8 cellular contexts compared by ENCODE assay signal in genomic region chr19:4338441-4339350, GRCh38. TPM values are rescaled to one million over a fixed set of nuclear protein-coding genes. Genes with fewer than 3 reads are reported as not detected.
A peak's percentile ranks its signal among the peaks of the same experiment; 100 is the strongest.
DNase-seq lines count a peak whose midpoint lies in the region; ATAC-seq and TF ChIP-seq lines count a peak whose summit lies in the region.

STAP2 (minus strand) TSS chr19:4338827; CDS start chr19:4338753, 74 bp downstream.

- H3K27me3 Mint-ChIP-seq in activated T-cell treated with anti-CD3 and anti-CD28 coated beads, Interleukin-2, amount 50 U/mL, for 4 hours (ENCODE audit: low read depth): no peaks in the 10 kb centered on the region

- intact Hi-C loops in prostate gland (cut with DNase I): no loop called here

- TF ChIP-seq POLR2A in prostate gland (IDR thresholded peaks at IDR 0.05): peak; percentile 67

- peak; percentile 38 for DNase-seq in stimulated activated CD4-positive, alpha-beta T cell treated with anti-CD3 and anti-CD28 coated beads, Interleukin-4, amount 100 ng/mL, for 1 hour
- no peak for DNase-seq in stimulated activated CD4-positive, alpha-beta T cell treated with anti-CD3 and anti-CD28 coated beads, Interleukin-4, amount 100 ng/mL, for 4 hours
- peak; percentile 25 for DNase-seq in activated T-cell treated with anti-CD3 and anti-CD28 coated beads, Interleukin-2, amount 50 U/mL, for 4 hours
- DNase-seq in foreskin keratinocyte (peak; percentile 63 to 76), prostate gland (ENCODE audit: low spot score) (peak; percentile 85)
- no peak for DNase-seq in activated CD4-positive, CD25-positive, alpha-beta regulatory T cell (lab: John Stamatoyannopoulos, UW)

- no peaks in the 10 kb centered on the region for H3K36me3 Mint-ChIP-seq in activated T-cell treated with anti-CD3 and anti-CD28 coated beads, Interleukin-2, amount 50 U/mL, for 4 hours (ENCODE audit: insufficient read depth)

- WGBS in prostate gland: 37% methylated on average over 27 of the region's 27 CpGs

- peak within 1 kb of the TSS; percentile 66 for H3K27ac ChIP-seq in foreskin keratinocyte
- peak within 1 kb of the TSS; percentile 87 to 94 for H3K27ac ChIP-seq in prostate gland

- no peaks in the 10 kb centered on the region for H3K36me3 ChIP-seq in prostate gland

- no peaks in the 10 kb centered on the region for H3K9me3 ChIP-seq in prostate gland

- no peaks in the 10 kb centered on the region for H3K27me3 ChIP-seq in foreskin keratinocyte
- no peaks in the 10 kb centered on the region for H3K27me3 ChIP-seq in prostate gland (replicated peaks; ENCODE audit: insufficient read depth)

- peak within 1 kb of the TSS; percentile 39 to 56 for H3K4me3 ChIP-seq in prostate gland

- peaks cover 19% of the 10 kb centered on the region for H3K4me1 Mint-ChIP-seq in activated T-cell treated with anti-CD3 and anti-CD28 coated beads, Interleukin-2, amount 50 U/mL, for 4 hours (ENCODE audit: low read depth)

- peaks cover 3% of the 10 kb centered on the region for H3K4me1 ChIP-seq in foreskin keratinocyte
- H3K4me1 ChIP-seq in prostate gland (replicated peaks): no peaks in the 10 kb centered on the region

- ATAC-seq in activated T-cell treated with anti-CD3 and anti-CD28 coated beads, Interleukin-2, amount 50 U/mL, for 4 hours: no peak
- ATAC-seq in foreskin keratinocyte (peak; percentile 47), GM19351 (IDR thresholded peaks at IDR 0.05; ENCODE audit: unreplicated experiment) (no peak), HG02970 (IDR thresholded peaks at IDR 0.05; ENCODE audit: low FRiP score, unreplicated experiment) (no peak)

- peak within 1 kb of the TSS; percentile 84 for H3K4me3 Mint-ChIP-seq in activated T-cell treated with anti-CD3 and anti-CD28 coated beads, Interleukin-2, amount 50 U/mL, for 4 hours

- H3K9me3 Mint-ChIP-seq in activated T-cell treated with anti-CD3 and anti-CD28 coated beads, Interleukin-2, amount 50 U/mL, for 4 hours: no peaks in the 10 kb centered on the region

- no peak for TF ChIP-seq CTCF in foreskin keratinocyte (conservative IDR thresholded peaks at IDR 0.05)
- TF ChIP-seq CTCF in prostate gland (IDR thresholded peaks at IDR 0.05): no peak

RNA-seq across cellular contexts. Expression of gene STAP2, which starts in this region (rescaled TPM):
- 10 to 100 TPM; 11.1 to 13.2 (median 12.8) TPM for total RNA-seq in activated T-cell treated with anti-CD3 and anti-CD28 coated beads, Interleukin-2, amount 50 U/mL, for 4 hours
- total RNA-seq in foreskin keratinocyte: 65.5 and 76.1 TPM in 2 replicates
- polyA plus RNA-seq in foreskin keratinocyte: 75.0 and 84.2 TPM in 2 replicates
- total RNA-seq in prostate gland: 100 to 1,000 TPM in 1 of 2 donors, 10 to 100 TPM in 1; 47.9 to 107 TPM

Comparison
In these comparisons a context has a peak if more than half of its experiments do, and no peak if none do; other contexts are left out.
1. DNase-seq: peak in stimulated activated CD4-positive, alpha-beta T cell treated with anti-CD3 and anti-CD28 coated beads, Interleukin-4, amount 100 ng/mL, for 1 hour (single experiment), activated T-cell treated with anti-CD3 and anti-CD28 coated beads, Interleukin-2, amount 50 U/mL, for 4 hours (single experiment), foreskin keratinocyte (2 of 2) and prostate gland (single experiment); none in stimulated activated CD4-positive, alpha-beta T cell treated with anti-CD3 and anti-CD28 coated beads, Interleukin-4, amount 100 ng/mL, for 4 hours (0 of 2) and activated CD4-positive, CD25-positive, alpha-beta regulatory T cell (0 of 4).